ENCODE assay signal across 24 cellular contexts in the genomic region with DNA sequence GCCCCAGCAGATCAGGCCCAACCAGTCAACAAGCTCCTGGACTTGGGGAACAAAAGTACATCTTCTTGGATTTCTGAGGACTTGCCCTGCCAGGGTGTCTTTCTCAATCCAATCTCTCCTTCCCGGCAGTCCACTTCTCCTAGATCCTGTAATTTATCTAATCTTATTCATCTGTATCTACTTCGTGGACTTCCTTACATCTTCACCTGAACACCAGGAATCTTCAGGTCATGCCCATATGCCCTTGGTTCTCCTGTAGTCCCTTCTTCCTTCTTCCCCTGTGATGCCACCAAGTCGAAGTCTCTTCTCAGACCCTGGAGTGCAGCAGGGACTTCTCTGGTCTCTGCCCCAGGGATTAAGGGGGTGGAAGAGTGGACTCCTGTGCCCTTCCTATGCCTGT.
"Had no signal": no experiment of that assay in that cellular context is flagged by ENCODE, and none has a peak within 500 bp of the region (broad histone marks: within the 10 kb centered on the region; RNA-seq: fewer than 3 reads in every experiment).

No MANE protein-coding gene starts in this region.

- H3K4me1 Mint-ChIP-seq: endodermal cell; mesothelial cell of epicardium; stimulated activated effector memory CD8-positive, alpha-beta T cell treated with anti-CD3 and anti-CD28 coated beads, Interleukin-12 subunit alpha, Interleukin-12 subunit beta, amount 100 ng/mL, for 72 hours had no signal

- H3K4me3 Mint-ChIP-seq: endodermal cell; mesothelial cell of epicardium; naive thymus-derived CD4-positive, alpha-beta T cell; nephron; stimulated activated effector memory CD8-positive, alpha-beta T cell treated with anti-CD3 and anti-CD28 coated beads, Interleukin-12 subunit alpha, Interleukin-12 subunit beta, amount 100 ng/mL, for 72 hours; stimulated activated naive CD8-positive, alpha-beta T cell treated with anti-CD3 and anti-CD28 coated beads, Interleukin-15, Interleukin-2, amounts not matched to agents 100 ng/mL and 50 ng/mL, for 24 hours had no signal

- H3K27ac Mint-ChIP-seq: endodermal cell; mesothelial cell of epicardium; naive thymus-derived CD4-positive, alpha-beta T cell; nephron; stimulated activated naive CD8-positive, alpha-beta T cell treated with anti-CD3 and anti-CD28 coated beads, Interleukin-15, Interleukin-2, amounts not matched to agents 100 ng/mL and 50 ng/mL, for 24 hours had no signal

- H3K9me3 Mint-ChIP-seq: endodermal cell; stimulated activated effector memory CD8-positive, alpha-beta T cell treated with anti-CD3 and anti-CD28 coated beads, Interleukin-12 subunit alpha, Interleukin-12 subunit beta, amount 100 ng/mL, for 72 hours; stimulated activated naive CD8-positive, alpha-beta T cell treated with anti-CD3 and anti-CD28 coated beads, Interleukin-15, Interleukin-2, amounts not matched to agents 100 ng/mL and 50 ng/mL, for 24 hours had no signal

- ATAC-seq: foreskin keratinocyte; gastroesophageal sphincter; left lung; naive thymus-derived CD4-positive, alpha-beta T cell; right cardiac atrium; stimulated activated effector memory CD8-positive, alpha-beta T cell treated with anti-CD3 and anti-CD28 coated beads, Interleukin-12 subunit alpha, Interleukin-12 subunit beta, amount 100 ng/mL, for 72 hours had no signal

- H3K36me3 Mint-ChIP-seq: mesothelial cell of epicardium; naive thymus-derived CD4-positive, alpha-beta T cell; stimulated activated effector memory CD8-positive, alpha-beta T cell treated with anti-CD3 and anti-CD28 coated beads, Interleukin-12 subunit alpha, Interleukin-12 subunit beta, amount 100 ng/mL, for 72 hours had no signal

- DNase-seq: effector CD8-positive, alpha-beta T cell; endodermal cell; foreskin keratinocyte; heart left ventricle; kidney; left lung; mesenchymal stem cell; mucosa of descending colon; naive thymus-derived CD4-positive, alpha-beta T cell; nucleus accumbens; ovary; posterior cingulate gyrus; psoas muscle; right cardiac atrium; sigmoid colon; stimulated activated CD4-positive, alpha-beta T cell treated with anti-CD3 and anti-CD28 coated beads, Interleukin-2, amount 100 ng/mL, for 24 hours; stimulated activated CD4-positive, alpha-beta T cell treated with anti-CD3 and anti-CD28 coated beads, Interleukin-4, amount 100 ng/mL, for 24 hours; upper lobe of left lung; uterus had no signal
